ENCODE assay signal across 1 cellular context in genomic region chr3:29940759-29941319, GRCh38.
TF ChIP-seq lines count a peak whose summit lies in the region.

No MANE protein-coding gene starts in this region.

TF ChIP-seq in HEK293, 187 proteins besides CTCF, POLR2A, EP300 and RAD21 (continued from another document and continues in another):
- TF ChIP-seq ZNF518A (tag by site-specific recombination; conservative IDR thresholded peaks at IDR 0.05; ENCODE audit: low read depth) (no peak), SCRT2 (tag by site-specific recombination; IDR thresholded peaks at IDR 0.05) (no peak), HOXC10 (CRISPR knock-in tag; IDR thresholded peaks at IDR 0.05) (no peak), ZNF248 (tag by site-specific recombination; IDR thresholded peaks at IDR 0.05) (no peak), KLF9 (tag by site-specific recombination; IDR thresholded peaks at IDR 0.05; ENCODE audit: low read depth) (no peak), PRDM2 (tag by site-specific recombination; IDR thresholded peaks at IDR 0.05; ENCODE audit: borderline replicate concordance) (no peak), BCL6B (tag by site-specific recombination; IDR thresholded peaks at IDR 0.05) (no peak), ZNF529 (tag by site-specific recombination; IDR thresholded peaks at IDR 0.05; ENCODE audit: insufficient replicate concordance) (no peak), ZNF571 (tag by site-specific recombination; IDR thresholded peaks at IDR 0.05) (no peak), ZBTB21 (tag by site-specific recombination; IDR thresholded peaks at IDR 0.05) (no peak), GLI2 (tag by site-specific recombination; IDR thresholded peaks at IDR 0.05; ENCODE audit: borderline replicate concordance, low read depth) (no peak; the same call in 1 of the 2 replicates), ZNF473 (tag by site-specific recombination; IDR thresholded peaks at IDR 0.05) (no peak), AEBP2 (tag by site-specific recombination; IDR thresholded peaks at IDR 0.05; ENCODE audit: borderline replicate concordance) (no peak), TCF7L2 (IDR thresholded peaks at IDR 0.05; ENCODE audit: borderline replicate concordance, low read depth, low read length) (peak; percentile 74; the same call in 1 of the 2 replicates), HIC1 (tag by site-specific recombination; IDR thresholded peaks at IDR 0.05) (no peak), ZNF670 (tag by site-specific recombination; IDR thresholded peaks at IDR 0.05; ENCODE audit: low read depth) (no peak), ZNF792 (tag by site-specific recombination; IDR thresholded peaks at IDR 0.05) (no peak), ZNF558 (tag by site-specific recombination; IDR thresholded peaks at IDR 0.05) (no peak), ZNF302 (tag by site-specific recombination; IDR thresholded peaks at IDR 0.05; ENCODE audit: low read depth) (no peak), PRDM6 (tag by site-specific recombination; IDR thresholded peaks at IDR 0.05) (peak; percentile 83), ZNF707 (tag by site-specific recombination; IDR thresholded peaks at IDR 0.05) (no peak), GFI1B (tag by site-specific recombination; IDR thresholded peaks at IDR 0.05) (0 out of 2 replicates have a peak, but pooled peaks have one; percentile 17), ZNF18 (tag by site-specific recombination; IDR thresholded peaks at IDR 0.05) (peak; percentile 46; the same call in 1 of the 2 replicates), ZNF645 (tag by site-specific recombination; IDR thresholded peaks at IDR 0.05) (no peak), ZFP3 (tag by site-specific recombination; IDR thresholded peaks at IDR 0.05; ENCODE audit: low read depth) (no peak), ZNF221 (tag by site-specific recombination; IDR thresholded peaks at IDR 0.05; ENCODE audit: borderline replicate concordance) (no peak), ZNF19 (tag by site-specific recombination; IDR thresholded peaks at IDR 0.05; ENCODE audit: low read depth) (no peak), KLF7 (tag by site-specific recombination; IDR thresholded peaks at IDR 0.05; ENCODE audit: borderline replicate concordance) (0 out of 2 replicates have a peak, but pooled peaks have one; percentile 22), ELK4 (IDR thresholded peaks at IDR 0.05; ENCODE audit: borderline replicate concordance, low read depth, low read length) (no peak), ZNF626 (tag by site-specific recombination; IDR thresholded peaks at IDR 0.05) (no peak)
